ENCODE assay signal across 8 cellular contexts in genomic region chr7:31134246-31135188, GRCh38.
DNase-seq lines count a peak whose midpoint lies in the region; FAIRE-seq and TF ChIP-seq lines count a peak whose summit lies in the region.

No MANE protein-coding gene starts in this region.

- peak overlapping the region; percentile 15 for H3K4me3 Mint-ChIP-seq in astrocyte (ENCODE audit: unreplicated experiment)

- no peaks in the 10 kb centered on the region for H3F3A ChIP-seq in SK-N-SH (replicated peaks; ENCODE audit: insufficient read depth)

- no peaks in the 10 kb centered on the region for H3K36me3 Mint-ChIP-seq in astrocyte (ENCODE audit: low read depth, unreplicated experiment)

- H3K9me3 Mint-ChIP-seq in astrocyte (ENCODE audit: unreplicated experiment) = no peaks in the 10 kb centered on the region

- H3K4me1 ChIP-seq in SK-N-SH (ENCODE audit: control insufficient read depth in 1 of 2, insufficient read depth in 2 of 2, low read depth in 1 of 2, low read length in 1 of 2) (no peaks in the 10 kb centered on the region; a peak in 1 of 4 replicates), astrocyte (ENCODE audit: insufficient read depth, low read length) (no peaks in the 10 kb centered on the region), skeletal muscle tissue (ENCODE audit: control insufficient read depth in 3 of 3, insufficient read depth in 3 of 3, low read length in 3 of 3) (peaks cover 0 to 2% (median 0%) of the 10 kb centered on the region in 3 donors)

- TF ChIP-seq RAD21 in SK-N-SH (IDR thresholded peaks at IDR 0.05; ENCODE audit: low read length) = peak; percentile 91

- H3K36me3 ChIP-seq in SK-N-SH (replicated peaks in 1 of 2; ENCODE audit: control insufficient read depth in 1 of 2, insufficient read depth in 2 of 2, low read length in 1 of 2) (no peaks in the 10 kb centered on the region), astrocyte (ENCODE audit: insufficient read depth, low read length) (no peaks in the 10 kb centered on the region), skeletal muscle tissue (ENCODE audit: control insufficient read depth in 3 of 3, insufficient read depth in 3 of 3, low read length in 3 of 3) (no peaks in the 10 kb centered on the region)

- H3K79me2 ChIP-seq in SK-N-SH (ENCODE audit: insufficient read depth) (no peaks in the 10 kb centered on the region), astrocyte (ENCODE audit: insufficient read depth, low read length) (no peaks in the 10 kb centered on the region)

- no peaks in the 10 kb centered on the region for H4K20me1 ChIP-seq in SK-N-SH (ENCODE audit: insufficient read depth)
- H4K20me1 ChIP-seq in astrocyte (ENCODE audit: insufficient read depth, low read length) = no peaks in the 10 kb centered on the region

- H3K9ac ChIP-seq in SK-N-SH = no peak overlapping the region
- H3K9ac ChIP-seq in astrocyte (ENCODE audit: low read length) = no peak overlapping the region
- peak overlapping the region in 1 of 3 donors; percentile 33 for H3K9ac ChIP-seq in skeletal muscle tissue (ENCODE audit: low read depth in 1 of 3, low read length in 3 of 3)

- peaks cover 4% of the 10 kb centered on the region; the same call in 1 of the 2 replicates for H3K9me3 ChIP-seq in SK-N-SH
- H3K9me3 ChIP-seq in astrocyte (ENCODE audit: insufficient read depth, low read depth, low read length) = no peaks in the 10 kb centered on the region
- no peaks in the 10 kb centered on the region for H3K9me3 ChIP-seq in skeletal muscle tissue (ENCODE audit: control insufficient read depth in 3 of 3, low read length in 3 of 3)

- FAIRE-seq in astrocyte (lab: Jason Lieb, UNC) = no peak

- peak; percentile 36 for DNase-seq in NK-92 treated with Interleukin-12 subunit alpha and Interleukin-12 subunit beta, amount 100 ng/mL, for 24 hours (lab: John Stamatoyannopoulos, UW)
- DNase-seq in NK-92 (lab: John Stamatoyannopoulos, UW; ENCODE audit: unreplicated experiment) = no peak
- peak; percentile 54 for DNase-seq in HFF-Myc (ENCODE audit: extremely low read depth, low read depth)
- peak; percentile 6 for DNase-seq in MV-4-11 (lab: John Stamatoyannopoulos, UW)
- DNase-seq in SK-N-SH = peak; percentile 86
- peak; percentile 32 for DNase-seq in astrocyte (ENCODE audit: low read depth)
- DNase-seq in iPS DF 4.7 (ENCODE audit: extremely low read depth, low spot score) = peak; percentile 64

- no peak for TF ChIP-seq EP300 in SK-N-SH (IDR thresholded peaks at IDR 0.05; ENCODE audit: borderline replicate concordance in 1 of 2, low read depth in 1 of 2, low read length in 1 of 2)

- no peak overlapping the region for H3K4me3 ChIP-seq in HFF-Myc (replicated peaks; ENCODE audit: low read depth, low read length)
- H3K4me3 ChIP-seq in SK-N-SH (ENCODE audit: low read depth in 2 of 2, low read length in 1 of 2) = no peak overlapping the region; a peak in 1 of 4 replicates
- H3K4me3 ChIP-seq in astrocyte (ENCODE audit: insufficient read depth, low read depth, low read length) = no peak overlapping the region
- H3K4me3 ChIP-seq in skeletal muscle tissue (ENCODE audit: low read length in 3 of 3) = peak overlapping the region in 2 of 3 donors; percentile 29 to 35

- no peak overlapping the region for H3K27ac ChIP-seq in SK-N-SH (ENCODE audit: low read depth in 2 of 2, low read length in 1 of 2)
- no peak overlapping the region for H3K27ac ChIP-seq in astrocyte (ENCODE audit: low read depth, low read length)
- H3K27ac ChIP-seq in skeletal muscle tissue (ENCODE audit: low read depth, low read length) = no peak overlapping the region

- CTCF ChIA-PET in SK-N-SH (lab: Yijun Ruan, JAX) = interaction anchor here (0.5 to 7.5 kb wide), 151 partner anchors 9 to 1528 kb away, joined by 3 to 129 read pairs (median 4); partner anchors contain the start of genes ADCYAP1R1, AQP1 and GHRHR

- H3K9me2 ChIP-seq in SK-N-SH = no peaks in the 10 kb centered on the region

- TF ChIP-seq CTCF in HFF-Myc (IDR thresholded peaks at IDR 0.05; ENCODE audit: low read depth, low read length, missing control alignments) (peak; percentile 74), SK-N-SH (IDR thresholded peaks at IDR 0.05) (peak; percentile 88), astrocyte (IDR thresholded peaks at IDR 0.05; ENCODE audit: insufficient read depth, low read depth, low read length) (peak; percentile 65)

- H3K4me2 ChIP-seq in SK-N-SH = no peak overlapping the region
- peak overlapping the region; percentile 45 for H3K4me2 ChIP-seq in astrocyte (ENCODE audit: low read length)

- POLR2A ChIA-PET in SK-N-SH (lab: Yijun Ruan, JAX) = no interaction called here

- H3K27me3 ChIP-seq in SK-N-SH (ENCODE audit: insufficient read depth) (peaks cover 10% of the 10 kb centered on the region; the same call in 1 of the 2 replicates), astrocyte (ENCODE audit: insufficient read depth, low read length) (peaks cover 5% of the 10 kb centered on the region), skeletal muscle tissue (ENCODE audit: control insufficient read depth in 3 of 3, insufficient read depth in 3 of 3, low read length in 3 of 3) (no peaks in the 10 kb centered on the region)

- H3K4me1 Mint-ChIP-seq in astrocyte (ENCODE audit: low read depth, unreplicated experiment) = no peaks in the 10 kb centered on the region

- H2AFZ ChIP-seq in SK-N-SH (ENCODE audit: low read depth) (peak overlapping the region; percentile 48), astrocyte (ENCODE audit: low read depth, low read length) (peak overlapping the region; percentile 50)

- H3K27me3 Mint-ChIP-seq in astrocyte (ENCODE audit: low read depth, unreplicated experiment) = no peaks in the 10 kb centered on the region

- no peak overlapping the region for H3K27ac Mint-ChIP-seq in astrocyte (ENCODE audit: unreplicated experiment)

- WGBS in SK-N-SH (ENCODE audit: low lambda C conversion rate) = 40% methylated on average over 31 of the region's 31 CpGs

TF ChIP-seq in SK-N-SH, 30 proteins besides CTCF, POLR2A, EP300 and RAD21:
- TF ChIP-seq SMC3 (IDR thresholded peaks at IDR 0.05; ENCODE audit: low read depth, low read length) (peak; percentile 86), TAF1 (IDR thresholded peaks at IDR 0.05; ENCODE audit: borderline replicate concordance, low read depth, low read length) (no peak)

Comparison
In these comparisons a context has a peak if more than half of its experiments do, and no peak if none do; other contexts are left out.
1. H3K4me3 ChIP-seq: peak in skeletal muscle tissue (2 of 3); none in HFF-Myc (single experiment), SK-N-SH (0 of 2) and astrocyte (single experiment).
2. Peak in every context shown above with its lines, with median percentiles within 50 percentile points of each other: CTCF ChIP-seq.